In the genomic region with DNA sequence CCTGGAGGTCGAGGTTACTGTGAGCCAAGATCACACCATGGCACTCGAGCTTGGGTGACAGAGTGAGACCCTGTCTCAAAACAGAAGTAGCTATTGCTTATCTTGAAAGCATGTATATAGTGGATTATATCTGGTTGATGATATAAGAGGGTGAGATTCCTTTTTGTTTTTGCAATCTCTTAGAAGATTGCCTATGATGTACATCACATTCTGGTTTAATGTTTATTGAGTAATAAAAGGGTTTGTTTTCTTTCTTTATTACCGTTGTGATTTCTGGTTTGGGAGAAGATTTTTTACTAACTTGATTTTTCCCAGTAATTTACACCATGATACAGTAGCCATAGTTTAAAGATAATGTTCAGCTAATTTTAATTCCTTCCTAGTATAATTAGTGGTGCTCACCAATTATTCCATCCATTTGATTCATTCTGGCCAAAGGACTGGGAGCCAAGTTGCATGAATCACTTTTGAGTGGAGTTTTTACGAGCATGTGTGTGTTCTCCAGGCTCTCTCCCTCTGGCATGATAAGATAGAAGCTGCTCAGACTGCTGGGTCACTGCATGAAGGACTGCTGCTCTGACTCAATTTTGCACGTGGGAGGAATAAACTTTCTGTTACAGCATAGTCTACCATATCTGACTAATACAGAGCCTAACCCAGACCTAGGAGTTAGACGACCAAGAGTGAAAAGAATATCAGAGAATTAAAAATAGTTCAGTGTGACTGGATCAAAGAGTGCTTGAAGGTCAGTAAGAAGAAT, we compare ENCODE assay signal across 9 cellular contexts. TPM values are rescaled to one million over a fixed set of nuclear protein-coding genes. Genes with fewer than 3 reads are reported as not detected.
DNase-seq lines count a peak whose midpoint lies in the region; ATAC-seq and TF ChIP-seq lines count a peak whose summit lies in the region.
"Had no signal": no experiment of that assay in that cellular context is flagged by ENCODE, and none has a peak within 500 bp of the region (broad histone marks: within the 10 kb centered on the region; RNA-seq: fewer than 3 reads in every experiment).

No MANE protein-coding gene starts in this region.

- intact Hi-C loops in Caco-2 (cut with micrococcal nuclease; ENCODE audit: unreplicated experiment): loop anchor here (2.0 kb wide), 1 partner anchor 21 kb away; no protein-coding TSS in a partner anchor

- peak overlapping the region; percentile 34 for H3K4me3 Mint-ChIP-seq in Caco-2 (ENCODE audit: unreplicated experiment)
- H3K4me3 Mint-ChIP-seq in osteocyte (ENCODE audit: unreplicated experiment): no peak overlapping the region
- H3K4me3 Mint-ChIP-seq: endodermal cell had no signal

- no TSS peak for BruUV-seq in Caco-2 (replicated peaks; lab: Mats Ljungman, UMichigan)

- peak overlapping the region; percentile 52 for H3K27ac ChIP-seq in epithelial cell of prostate

- TF ChIP-seq CTCF in Caco-2 (IDR thresholded peaks at IDR 0.05; ENCODE audit: insufficient read depth in 1 of 2, low read depth in 1 of 2, low read length in 1 of 2, severe bottlenecking in 1 of 2, unreplicated experiment in 1 of 2) (no peak), osteocyte (IDR thresholded peaks at IDR 0.05) (no peak)

- CTCF ChIA-PET in Caco-2 (lab: Charles Lee): interaction anchor here (1.4 kb wide), 1 partner anchor 37 kb away, joined by 4 read pairs; no protein-coding TSS in a partner anchor

- no peak for ATAC-seq in GM21619 (IDR thresholded peaks at IDR 0.05; ENCODE audit: unreplicated experiment)

- H3K4me3 ChIP-seq in Caco-2 (ENCODE audit: low read depth, low read length) (no peak overlapping the region), MG63 (no peak overlapping the region)

- H3K27me3 ChIP-seq in Caco-2 (replicated peaks; ENCODE audit: control insufficient read depth, insufficient read depth, low read length) (no peaks in the 10 kb centered on the region), MG63 (no peaks in the 10 kb centered on the region)

- DNase-seq in Caco-2 (peak; percentile 48 to 74), MG63 (peak; percentile 91), epithelial cell of prostate (ENCODE audit: low read depth, low spot score) (peak; percentile 95), non-pigmented ciliary epithelial cell (ENCODE audit: low read depth) (peak; percentile 96), SKM-1 (lab: John Stamatoyannopoulos, UW; ENCODE audit: unreplicated experiment) (no peak), osteocyte (ENCODE audit: extremely low spot score, unreplicated experiment) (no peak), T-helper 2 cell (no peak)
- DNase-seq: endodermal cell had no signal

- H3K27me3 Mint-ChIP-seq in Caco-2 (ENCODE audit: insufficient read depth, unreplicated experiment) (no peaks in the 10 kb centered on the region), osteocyte (ENCODE audit: unreplicated experiment) (no peaks in the 10 kb centered on the region)

- H3K9me3 Mint-ChIP-seq in Caco-2 (ENCODE audit: unreplicated experiment) (no peaks in the 10 kb centered on the region), osteocyte (ENCODE audit: unreplicated experiment) (no peaks in the 10 kb centered on the region)
- H3K9me3 Mint-ChIP-seq: endodermal cell had no signal

- H3K36me3 Mint-ChIP-seq in Caco-2 (ENCODE audit: insufficient read depth, unreplicated experiment): peaks cover 4% of the 10 kb centered on the region
- no peaks in the 10 kb centered on the region for H3K36me3 Mint-ChIP-seq in osteocyte (ENCODE audit: unreplicated experiment)

- no peaks in the 10 kb centered on the region for H3K9me3 ChIP-seq in Caco-2
- H3K9me3 ChIP-seq in MG63: no peaks in the 10 kb centered on the region; the same call in 1 of the 2 replicates

- H3K36me3 ChIP-seq in Caco-2 (ENCODE audit: control insufficient read depth, insufficient read depth, low read length): no peaks in the 10 kb centered on the region
- H3K36me3 ChIP-seq in MG63: no peaks in the 10 kb centered on the region

- POLR2A ChIA-PET in Caco-2 (lab: Charles Lee): no interaction called here

- peaks cover 71% of the 10 kb centered on the region for H3K4me1 ChIP-seq in Caco-2

- H3K4me1 Mint-ChIP-seq in Caco-2 (ENCODE audit: low read depth, unreplicated experiment) (peaks cover 40% of the 10 kb centered on the region), osteocyte (ENCODE audit: unreplicated experiment) (no peaks in the 10 kb centered on the region)

- H3K27ac Mint-ChIP-seq in Caco-2 (ENCODE audit: unreplicated experiment) (peak overlapping the region; percentile 80), osteocyte (ENCODE audit: unreplicated experiment) (no peak overlapping the region)
- H3K27ac Mint-ChIP-seq: endodermal cell had no signal

RNA-seq across cellular contexts. Expression of a gene that starts 13.5 kb away (rescaled TPM):
- total RNA-seq in Caco-2 (2022) (193 and 208 TPM in 2 replicates), osteocyte (4.9 and 5.5 TPM in 2 replicates)
- total RNA-seq in MG63 (2014; rRNA removed; shearing (Covaris generic); ENCODE audit: low replicate concordance): 1.2 and 5.0 TPM in 2 replicates

Comparison
In these comparisons a context has a peak if more than half of its experiments do, and no peak if none do; other contexts are left out.
1. DNase-seq: peak in Caco-2 (2 of 2), MG63 (single experiment), epithelial cell of prostate (single experiment) and non-pigmented ciliary epithelial cell (single experiment); none in SKM-1 (single experiment), osteocyte (single experiment) and T-helper 2 cell (0 of 5).
2. RNA of a gene that starts 13.5 kb away (total RNA-seq): 193 to 208 TPM in Caco-2; 4.9 to 5.5 TPM in osteocyte and 1.2 to 5.0 TPM in MG63; every median in the first group is over 10 times any median in the second.